Comparison of ENCODE assay signal across 15 cellular contexts in genomic region chr1:77230051-77230450, GRCh38. TPM values are rescaled to one million over a fixed set of nuclear protein-coding genes. Genes with fewer than 3 reads are reported as not detected.
"Had no signal": no experiment of that assay in that cellular context is flagged by ENCODE, and none has a peak within 500 bp of the region (broad histone marks: within the 10 kb centered on the region; RNA-seq: fewer than 3 reads in every experiment).

No MANE protein-coding gene starts in this region.

- H3K4me1 ChIP-seq: heart left ventricle, upper lobe of right lung had no signal

- H3K4me3 Mint-ChIP-seq: activated naive CD8-positive, alpha-beta T cell treated with anti-CD3 and anti-CD28 coated beads, Interleukin-2, amount 10 ng/mL, durations not matched to agents 7 days and 5 days; activated T-helper 1 cell treated with anti-CD3 and anti-CD28 coated beads, Interleukin-12 subunit alpha, Interleukin-12 subunit beta, Interleukin-2, Interleukin-4 antibody, amounts not matched to agents 30 ng/mL and 10 ng/mL and 1 ng/mL, durations not matched to agents 14 hours and 24 hours and 36 hours; immature natural killer cell; T-helper 2 cell treated with Interferon-gamma antibody and Interleukin-4, amounts not matched to agents 5 μg/mL and 100 μg/mL, for 36 hours had no signal

- H3K27me3 ChIP-seq: heart left ventricle, upper lobe of right lung had no signal

- H3K4me1 Mint-ChIP-seq: activated naive CD8-positive, alpha-beta T cell treated with anti-CD3 and anti-CD28 coated beads, Interleukin-2, amount 10 ng/mL, durations not matched to agents 7 days and 5 days; immature natural killer cell had no signal

- DNase-seq: activated naive CD4-positive, alpha-beta T cell; activated naive CD8-positive, alpha-beta T cell treated with anti-CD3 and anti-CD28 coated beads, Interleukin-2, amount 10 ng/mL, durations not matched to agents 7 days and 5 days; cerebellar nuclear complex; heart left ventricle; immature natural killer cell; left ventricle myocardium superior; mesendoderm; stimulated activated CD4-positive, alpha-beta T cell treated with anti-CD3 and anti-CD28 coated beads, Interleukin-1b, Interleukin-23, amount 100 ng/mL, for 48 hours; SW 1271; upper lobe of right lung had no signal

- H3K27me3 Mint-ChIP-seq: activated naive CD8-positive, alpha-beta T cell treated with anti-CD3 and anti-CD28 coated beads, Interleukin-2, amount 10 ng/mL, durations not matched to agents 7 days and 5 days had no signal

- H3K36me3 ChIP-seq: heart left ventricle, thoracic aorta, upper lobe of right lung had no signal

- H3K9me3 ChIP-seq: thoracic aorta, upper lobe of right lung had no signal

- ATAC-seq: activated CD4-positive, CD25-positive, alpha-beta regulatory T cell treated with anti-CD3 and anti-CD28 coated beads, Interleukin-2, amount 50 U/mL, for 24 hours; heart left ventricle; left ventricle myocardium superior; sciatic nerve; upper lobe of right lung had no signal

- H3K27ac ChIP-seq: heart left ventricle, thoracic aorta, upper lobe of right lung had no signal

- H3K27ac Mint-ChIP-seq: activated naive CD8-positive, alpha-beta T cell treated with anti-CD3 and anti-CD28 coated beads, Interleukin-2, amount 10 ng/mL, durations not matched to agents 7 days and 5 days; activated T-helper 1 cell treated with anti-CD3 and anti-CD28 coated beads, Interleukin-12 subunit alpha, Interleukin-12 subunit beta, Interleukin-2, Interleukin-4 antibody, amounts not matched to agents 30 ng/mL and 10 ng/mL and 1 ng/mL, durations not matched to agents 14 hours and 24 hours and 36 hours; immature natural killer cell; T-helper 2 cell treated with Interferon-gamma antibody and Interleukin-4, amounts not matched to agents 5 μg/mL and 100 μg/mL, for 36 hours had no signal

- H3K4me3 ChIP-seq: heart left ventricle, thoracic aorta, upper lobe of right lung had no signal

RNA-seq across cellular contexts. Expression of gene AK5, which starts 51.8 kb away (rescaled TPM):
- total RNA-seq: activated T-helper 1 cell treated with anti-CD3 and anti-CD28 coated beads, Interleukin-12 subunit alpha, Interleukin-12 subunit beta, Interleukin-2, Interleukin-4 antibody, amounts not matched to agents 30 ng/mL and 10 ng/mL and 1 ng/mL, durations not matched to agents 14 hours and 24 hours and 36 hours; upper lobe of right lung had no signal
